13 cellular contexts compared by ENCODE assay signal in genomic region chr5:2129581-2130272, GRCh38.
"Had no signal": no experiment of that assay in that cellular context is flagged by ENCODE, and none has a peak within 500 bp of the region (broad histone marks: within the 10 kb centered on the region; RNA-seq: fewer than 3 reads in every experiment).

No MANE protein-coding gene starts in this region.

- H3K4me1 ChIP-seq: ascending aorta, colonic mucosa, stomach, vagina had no signal

- ATAC-seq: gastroesophageal sphincter; mucosa of descending colon; naive thymus-derived CD8-positive, alpha-beta T cell had no signal

- H3K36me3 ChIP-seq: ascending aorta, colonic mucosa, gastroesophageal sphincter, stomach, thoracic aorta, vagina had no signal

- H3K9me3 ChIP-seq: ascending aorta, colonic mucosa, gastroesophageal sphincter, mucosa of descending colon, stomach, thoracic aorta, vagina had no signal

- H3K27ac ChIP-seq: ascending aorta, colonic mucosa, gastroesophageal sphincter, skin epidermis, stomach, thoracic aorta, vagina had no signal

- DNase-seq: activated CD4-positive, alpha-beta T cell treated with anti-CD3 and anti-CD28 coated beads for 1 hour; activated CD4-positive, alpha-beta T cell treated with anti-CD3 and anti-CD28 coated beads, Interleukin-2, amount 50 U/mL, for 48 hours; colonic mucosa; effector CD4-positive, alpha-beta T cell; mucosa of descending colon; naive thymus-derived CD8-positive, alpha-beta T cell; stomach; SW 1271 had no signal

- H3K4me3 ChIP-seq: ascending aorta, colonic mucosa, gastroesophageal sphincter, mucosa of descending colon, skin epidermis, stomach, thoracic aorta, vagina had no signal

- H3K27me3 ChIP-seq: ascending aorta, colonic mucosa, vagina had no signal
